22 cellular contexts compared by ENCODE assay signal in genomic region chr21:42109873-42110525, GRCh38. TPM values are rescaled to one million over a fixed set of nuclear protein-coding genes. Genes with fewer than 3 reads are reported as not detected.
"Had no signal": no experiment of that assay in that cellular context is flagged by ENCODE, and none has a peak within 500 bp of the region (broad histone marks: within the 10 kb centered on the region; RNA-seq: fewer than 3 reads in every experiment).

No MANE protein-coding gene starts in this region.

- H3K4me2 ChIP-seq: SK-N-SH had no signal

- H3K9me3 ChIP-seq: SK-N-SH had no signal

- H3K27ac ChIP-seq: RWPE1 had no signal

- H3K9ac ChIP-seq: SK-N-SH had no signal

- DNase-seq: KBM-7, MV-4-11, NCI-H1048, NCI-H1105 treated with DMSO at 0.1 percent for 48 hours, NCI-H1417 treated with DMSO at 0.1 percent for 48 hours, NCI-H146, NCI-H1694 treated with DMSO at 0.1 percent for 48 hours, NCI-H1930, NCI-H2081, NCI-H2107, NCI-H2227 treated with DMSO at 0.1 percent for 48 hours, NCI-H524, NCI-H69, NCI-H774, SHP77, SK-N-SH, SW 1271 had no signal

- H3K9me2 ChIP-seq: SK-N-SH had no signal

RNA-seq across cellular contexts. Expression of gene UMODL1, which starts 38.9 kb away (rescaled TPM):
- total RNA-seq: LHCN-M2, MCF 10A, NCI-H460, SK-MEL-5 had no signal
- polyA plus RNA-seq: SK-N-SH had no signal
